25 cellular contexts compared by ENCODE assay signal in the genomic region with DNA sequence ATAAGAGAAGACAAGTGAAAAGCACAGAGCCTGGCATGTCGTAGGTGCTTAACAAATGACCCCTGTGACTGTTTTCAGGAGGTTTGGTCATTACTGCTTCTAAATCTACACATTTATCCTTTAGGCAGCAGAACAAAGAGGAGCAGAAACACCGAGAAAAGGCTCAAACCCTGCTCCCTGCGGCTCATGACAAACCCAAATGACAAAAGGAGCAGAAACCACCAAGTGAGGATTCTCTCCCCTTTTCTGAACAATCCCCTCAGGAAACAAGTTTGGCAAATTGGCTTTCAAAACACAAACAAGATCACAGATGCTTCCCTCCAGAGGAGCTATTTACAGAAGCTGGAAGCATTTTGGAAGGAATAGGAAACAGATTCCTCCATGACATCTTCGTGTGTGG. TPM values are rescaled to one million over a fixed set of nuclear protein-coding genes. Genes with fewer than 3 reads are reported as not detected.
DNase-seq lines count a peak whose midpoint lies in the region; ATAC-seq lines count a peak whose summit lies in the region.
"Had no signal": no experiment of that assay in that cellular context is flagged by ENCODE, and none has a peak within 500 bp of the region (broad histone marks: within the 10 kb centered on the region; RNA-seq: fewer than 3 reads in every experiment).

No MANE protein-coding gene starts in this region.

- CTCF ChIA-PET in activated CD8-positive, alpha-beta memory T cell treated with anti-CD3 and anti-CD28 coated beads, Interleukin-2, amount 10 ng/mL, durations not matched to agents 7 days and 5 days (lab: Charles Lee): no interaction called here

- H3K4me3 Mint-ChIP-seq in activated CD8-positive, alpha-beta memory T cell treated with anti-CD3 and anti-CD28 coated beads, Interleukin-2, amount 10 ng/mL, durations not matched to agents 7 days and 5 days: no peak overlapping the region
- H3K4me3 Mint-ChIP-seq in T-helper 17 cell: peak overlapping the region; percentile 60
- H3K4me3 Mint-ChIP-seq: dendritic cell treated with granulocyte-macrophage colony-stimulating factor and Interleukin-4, amounts not matched to agents 40 ng/mL and 50 ng/mL, for 4 days had no signal

- H3K27ac ChIP-seq in cingulate gyrus (ENCODE audit: low read depth, low read length) (peak overlapping the region; percentile 76), substantia nigra (ENCODE audit: low read depth, low read length, poor library complexity, severe bottlenecking) (peak overlapping the region; percentile 61)
- H3K27ac ChIP-seq: BLaER1 treated with 17β-estradiol and CSF1 and Interleukin-3, amounts not matched to agents 10 nM and 100 nM; breast epithelium; epithelial cell of prostate; pancreas; WERI-Rb-1 had no signal

- no peaks in the 10 kb centered on the region for H3K9me3 ChIP-seq in T-helper 17 cell (ENCODE audit: control insufficient read depth, low read length, poor library complexity, severe bottlenecking)
- H3K9me3 ChIP-seq: breast epithelium, pancreas, upper lobe of left lung had no signal

- H3K27ac Mint-ChIP-seq in activated CD8-positive, alpha-beta memory T cell treated with anti-CD3 and anti-CD28 coated beads, Interleukin-2, amount 10 ng/mL, durations not matched to agents 7 days and 5 days: peak overlapping the region; percentile 89
- H3K27ac Mint-ChIP-seq in T-helper 17 cell: peak overlapping the region; percentile 91
- H3K27ac Mint-ChIP-seq: dendritic cell treated with granulocyte-macrophage colony-stimulating factor and Interleukin-4, amounts not matched to agents 40 ng/mL and 50 ng/mL, for 4 days had no signal

- no peak for ATAC-seq in activated CD8-positive, alpha-beta memory T cell treated with anti-CD3 and anti-CD28 coated beads, Interleukin-2, amount 10 ng/mL, durations not matched to agents 7 days and 5 days
- no peak for ATAC-seq in T-helper 17 cell
- no peak for ATAC-seq in GM21786 (IDR thresholded peaks at IDR 0.05; ENCODE audit: unreplicated experiment)
- ATAC-seq: pancreas, sciatic nerve had no signal

- peaks cover 23% of the 10 kb centered on the region for H3K36me3 Mint-ChIP-seq in activated CD8-positive, alpha-beta memory T cell treated with anti-CD3 and anti-CD28 coated beads, Interleukin-2, amount 10 ng/mL, durations not matched to agents 7 days and 5 days
- H3K36me3 Mint-ChIP-seq in T-helper 17 cell (ENCODE audit: low read depth): peaks cover 2% of the 10 kb centered on the region

- no peak for DNase-seq in activated CD8-positive, alpha-beta memory T cell treated with anti-CD3 and anti-CD28 coated beads, Interleukin-2, amount 10 ng/mL, durations not matched to agents 7 days and 5 days
- no peak for DNase-seq in activated CD8-positive, alpha-beta memory T cell treated with anti-CD3 and anti-CD28 coated beads, Interleukin-2, amount 50 U/mL, for 4 hours
- no peak for DNase-seq in T-helper 17 cell
- DNase-seq in substantia nigra (lab: John Stamatoyannopoulos, UW): no peak
- DNase-seq in GM03348 (ENCODE audit: low spot score): no peak
- no peak for DNase-seq in DMS153 treated with DMSO at 0.1 percent for 48 hours (lab: John Stamatoyannopoulos, UW; ENCODE audit: unreplicated experiment)
- DNase-seq: DMS 273 treated with DMSO at 0.1 percent for 48 hours; GF-D8; HCEC 1CT; NCI-H526 treated with DMSO at 0.1 percent for 48 hours; pancreas; Right ventricle myocardium superior; stimulated activated naive CD4-positive, alpha-beta T cell treated with Interleukin-2 at 50 U/mL for 16 hours; upper lobe of left lung; WERI-Rb-1 had no signal

- peaks cover 6% of the 10 kb centered on the region for H3K9me3 Mint-ChIP-seq in activated CD8-positive, alpha-beta memory T cell treated with anti-CD3 and anti-CD28 coated beads, Interleukin-2, amount 10 ng/mL, durations not matched to agents 7 days and 5 days (ENCODE audit: low read depth)
- H3K9me3 Mint-ChIP-seq: dendritic cell treated with granulocyte-macrophage colony-stimulating factor and Interleukin-4, amounts not matched to agents 40 ng/mL and 50 ng/mL, for 4 days had no signal

- no peaks in the 10 kb centered on the region for H3K27me3 Mint-ChIP-seq in activated CD8-positive, alpha-beta memory T cell treated with anti-CD3 and anti-CD28 coated beads, Interleukin-2, amount 10 ng/mL, durations not matched to agents 7 days and 5 days
- H3K27me3 Mint-ChIP-seq in T-helper 17 cell: no peaks in the 10 kb centered on the region

- H3K4me1 Mint-ChIP-seq in activated CD8-positive, alpha-beta memory T cell treated with anti-CD3 and anti-CD28 coated beads, Interleukin-2, amount 10 ng/mL, durations not matched to agents 7 days and 5 days: peaks cover 86% of the 10 kb centered on the region
- peaks cover 64% of the 10 kb centered on the region for H3K4me1 Mint-ChIP-seq in T-helper 17 cell

RNA-seq across cellular contexts. Expression of gene SIRPG, which starts 15.8 kb away (rescaled TPM):
- 100 to 1,000 TPM in 1 of 2 experiments, 10 to 100 TPM in 1; 93.8 to 122 TPM for total RNA-seq in activated CD8-positive, alpha-beta memory T cell treated with anti-CD3 and anti-CD28 coated beads, Interleukin-2, amount 10 ng/mL, durations not matched to agents 7 days and 5 days
- 10 to 100 TPM; 45.3 to 47.5 TPM for total RNA-seq in T-helper 17 cell
- total RNA-seq: A673, breast epithelium, frontal cortex, lung microvascular endothelial cell, Right ventricle myocardium superior, sciatic nerve had no signal

RNA-seq across cellular contexts. Expression of gene SIRPB1, which starts 53.6 kb away (rescaled TPM):
- total RNA-seq in activated CD8-positive, alpha-beta memory T cell treated with anti-CD3 and anti-CD28 coated beads, Interleukin-2, amount 10 ng/mL, durations not matched to agents 7 days and 5 days: 1 to 10 TPM; 6.0 to 8.3 TPM
- total RNA-seq in T-helper 17 cell: 1 to 10 TPM; 4.4 to 4.6 TPM
- total RNA-seq: A673 had no signal
